23 cellular contexts compared by ENCODE assay signal in genomic region chr2:30628341-30628740, GRCh38.
DNase-seq lines count a peak whose midpoint lies in the region; ATAC-seq and TF ChIP-seq lines count a peak whose summit lies in the region.
"Had no signal": no experiment of that assay in that cellular context is flagged by ENCODE, and none has a peak within 500 bp of the region (broad histone marks: within the 10 kb centered on the region; RNA-seq: fewer than 3 reads in every experiment).

No MANE protein-coding gene starts in this region.

- H3K4me3 ChIP-seq in epithelial cell of esophagus (ENCODE audit: low read length) = no peak overlapping the region
- no peak overlapping the region for H3K4me3 ChIP-seq in kidney epithelial cell (ENCODE audit: low read depth, low read length)
- H3K4me3 ChIP-seq: BLaER1, esophagus squamous epithelium, heart right ventricle, left ventricle myocardium inferior had no signal

- H3K36me3 ChIP-seq in kidney epithelial cell (ENCODE audit: control insufficient read depth, insufficient read depth, low read length) = no peaks in the 10 kb centered on the region
- H3K36me3 ChIP-seq: BLaER1, esophagus squamous epithelium, heart right ventricle, left ventricle myocardium inferior had no signal

- in situ Hi-C loops in Caki2 (cut with HindIII; ENCODE audit: low pct_unique_long_range_greater_than_20kb, low sequenced_read_pairs) = no loop called here

- H3K27me3 ChIP-seq in kidney epithelial cell (ENCODE audit: control insufficient read depth, insufficient read depth, low read length) = no peaks in the 10 kb centered on the region
- H3K27me3 ChIP-seq: BLaER1, esophagus squamous epithelium, heart right ventricle had no signal

- TF ChIP-seq CTCF in epithelial cell of esophagus (IDR thresholded peaks at IDR 0.05; ENCODE audit: insufficient read depth, low read depth, low read length, missing control alignments) (no peak), kidney epithelial cell (IDR thresholded peaks at IDR 0.05; ENCODE audit: insufficient read depth, low read length, poor library complexity, severe bottlenecking) (no peak)

- ATAC-seq in GM21447 (IDR thresholded peaks at IDR 0.05; ENCODE audit: unreplicated experiment) = no peak
- ATAC-seq: effector memory CD8-positive, alpha-beta T cell; heart right ventricle; naive thymus-derived CD8-positive, alpha-beta T cell had no signal

- DNase-seq in Caki2 (ENCODE audit: low read depth) = peak; percentile 48
- DNase-seq in MV-4-11 (lab: John Stamatoyannopoulos, UW) = peak; percentile 27
- DNase-seq in epithelial cell of esophagus (ENCODE audit: low read depth) = peak; percentile 31
- peak; percentile 52 for DNase-seq in kidney epithelial cell (ENCODE audit: low read depth)
- no peak for DNase-seq in NCI-H524 (lab: John Stamatoyannopoulos, UW)
- DNase-seq in nucleus accumbens (lab: John Stamatoyannopoulos, UW) = no peak
- no peak for DNase-seq in superior temporal gyrus (ENCODE audit: extremely low spot score)
- DNase-seq: activated CD4-positive, alpha-beta T cell treated with anti-CD3 and anti-CD28 coated beads for 48 hours; Caco-2; effector memory CD8-positive, alpha-beta T cell; esophagus squamous epithelium; heart right ventricle; Kasumi-1; left ventricle myocardium inferior; naive thymus-derived CD8-positive, alpha-beta T cell; NCI-H1048; NCI-H187 treated with DMSO at 0.1 percent for 48 hours; NCI-H69; SK-N-SH; stimulated activated CD4-positive, alpha-beta T cell treated with anti-CD3 and anti-CD28 coated beads, Interleukin-4, amount 100 ng/mL, for 1 hour; stimulated activated naive B cell treated with anti-CD40 and anti-IgM and Interleukin-4, amounts not matched to agents 10 μg/mL and 1 μg/mL and 100 μg/mL, for 72 hours had no signal

Comparison
In these comparisons a context has a peak if more than half of its experiments do, and no peak if none do; other contexts are left out.
1. DNase-seq: peak in Caki2 (single experiment), MV-4-11 (single experiment), epithelial cell of esophagus (single experiment) and kidney epithelial cell (single experiment); none in NCI-H524 (0 of 2), nucleus accumbens (0 of 56) and superior temporal gyrus (single experiment).